In genomic region chr12:28190321-28191017, GRCh38 we compare ENCODE assay signal across 1 cellular context.
TF ChIP-seq lines count a peak whose summit lies in the region.

A gene with protein sequence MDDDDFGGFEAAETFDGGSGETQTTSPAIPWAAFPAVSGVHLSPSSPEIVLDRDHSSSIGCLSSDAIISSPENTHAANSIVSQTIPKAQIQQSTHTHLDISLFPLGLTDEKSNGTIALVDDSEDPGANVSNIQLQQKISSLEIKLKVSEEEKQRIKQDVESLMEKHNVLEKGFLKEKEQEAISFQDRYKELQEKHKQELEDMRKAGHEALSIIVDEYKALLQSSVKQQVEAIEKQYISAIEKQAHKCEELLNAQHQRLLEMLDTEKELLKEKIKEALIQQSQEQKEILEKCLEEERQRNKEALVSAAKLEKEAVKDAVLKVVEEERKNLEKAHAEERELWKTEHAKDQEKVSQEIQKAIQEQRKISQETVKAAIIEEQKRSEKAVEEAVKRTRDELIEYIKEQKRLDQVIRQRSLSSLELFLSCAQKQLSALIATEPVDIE (plus strand): TSS chr12:28190456. CDS start chr12:28257216, 66,760 bp downstream.

TF ChIP-seq in HepG2, 621 proteins besides CTCF, POLR2A, EP300 and RAD21 (continued from another document and continues in another):
- peak; percentile 86; the same call in 1 of the 2 replicates for TF ChIP-seq PRMT3 (CRISPR knock-in tag; IDR thresholded peaks at IDR 0.05; ENCODE audit: borderline replicate concordance, low read depth)
- TF ChIP-seq ZNF850 (CRISPR knock-in tag; conservative IDR thresholded peaks at IDR 0.05): no peak
- peak; percentile 70 for TF ChIP-seq ZBTB14 (CRISPR knock-in tag; IDR thresholded peaks at IDR 0.05)
- TF ChIP-seq RARG (CRISPR knock-in tag; IDR thresholded peaks at IDR 0.05; ENCODE audit: low read depth): peak; percentile 97; the same call in 1 of the 2 replicates
- TF ChIP-seq, protein P1, sequence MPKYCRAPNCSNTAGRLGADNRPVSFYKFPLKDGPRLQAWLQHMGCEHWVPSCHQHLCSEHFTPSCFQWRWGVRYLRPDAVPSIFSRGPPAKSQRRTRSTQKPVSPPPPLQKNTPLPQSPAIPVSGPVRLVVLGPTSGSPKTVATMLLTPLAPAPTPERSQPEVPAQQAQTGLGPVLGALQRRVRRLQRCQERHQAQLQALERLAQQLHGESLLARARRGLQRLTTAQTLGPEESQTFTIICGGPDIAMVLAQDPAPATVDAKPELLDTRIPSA (CRISPR knock-in tag; IDR thresholded peaks at IDR 0.05; ENCODE audit: borderline replicate concordance): 0 out of 2 replicates have a peak, but pooled peaks have one; percentile 67
- no peak for TF ChIP-seq ZNF382 (CRISPR knock-in tag; IDR thresholded peaks at IDR 0.05; ENCODE audit: borderline replicate concordance)
- TF ChIP-seq ZNF446 (CRISPR knock-in tag; IDR thresholded peaks at IDR 0.05): peak; percentile 19; the same call in 1 of the 2 replicates
- no peak for TF ChIP-seq MAF1 (CRISPR knock-in tag; IDR thresholded peaks at IDR 0.05; ENCODE audit: borderline replicate concordance)
- TF ChIP-seq ZNF761 (CRISPR knock-in tag; conservative IDR thresholded peaks at IDR 0.05): no peak; the same call in 1 of the 2 replicates
- TF ChIP-seq, protein P2, sequence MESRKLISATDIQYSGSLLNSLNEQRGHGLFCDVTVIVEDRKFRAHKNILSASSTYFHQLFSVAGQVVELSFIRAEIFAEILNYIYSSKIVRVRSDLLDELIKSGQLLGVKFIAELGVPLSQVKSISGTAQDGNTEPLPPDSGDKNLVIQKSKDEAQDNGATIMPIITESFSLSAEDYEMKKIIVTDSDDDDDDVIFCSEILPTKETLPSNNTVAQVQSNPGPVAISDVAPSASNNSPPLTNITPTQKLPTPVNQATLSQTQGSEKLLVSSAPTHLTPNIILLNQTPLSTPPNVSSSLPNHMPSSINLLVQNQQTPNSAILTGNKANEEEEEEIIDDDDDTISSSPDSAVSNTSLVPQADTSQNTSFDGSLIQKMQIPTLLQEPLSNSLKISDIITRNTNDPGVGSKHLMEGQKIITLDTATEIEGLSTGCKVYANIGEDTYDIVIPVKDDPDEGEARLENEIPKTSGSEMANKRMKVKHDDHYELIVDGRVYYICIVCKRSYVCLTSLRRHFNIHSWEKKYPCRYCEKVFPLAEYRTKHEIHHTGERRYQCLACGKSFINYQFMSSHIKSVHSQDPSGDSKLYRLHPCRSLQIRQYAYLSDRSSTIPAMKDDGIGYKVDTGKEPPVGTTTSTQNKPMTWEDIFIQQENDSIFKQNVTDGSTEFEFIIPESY (CRISPR knock-in tag; IDR thresholded peaks at IDR 0.05): no peak
- no peak; the same call in 1 of the 2 replicates for TF ChIP-seq ZNF569 (CRISPR knock-in tag; IDR thresholded peaks at IDR 0.05; ENCODE audit: borderline replicate concordance)
- no peak; the same call in 1 of the 2 replicates for TF ChIP-seq STAG1 (CRISPR knock-in tag; IDR thresholded peaks at IDR 0.05)
- TF ChIP-seq ZNF546 (CRISPR knock-in tag; conservative IDR thresholded peaks at IDR 0.05): peak; percentile 90
- TF ChIP-seq ZNF34 (CRISPR knock-in tag; IDR thresholded peaks at IDR 0.05; ENCODE audit: borderline replicate concordance): peak; percentile 62; the same call in 1 of the 2 replicates
- TF ChIP-seq, protein P3, sequence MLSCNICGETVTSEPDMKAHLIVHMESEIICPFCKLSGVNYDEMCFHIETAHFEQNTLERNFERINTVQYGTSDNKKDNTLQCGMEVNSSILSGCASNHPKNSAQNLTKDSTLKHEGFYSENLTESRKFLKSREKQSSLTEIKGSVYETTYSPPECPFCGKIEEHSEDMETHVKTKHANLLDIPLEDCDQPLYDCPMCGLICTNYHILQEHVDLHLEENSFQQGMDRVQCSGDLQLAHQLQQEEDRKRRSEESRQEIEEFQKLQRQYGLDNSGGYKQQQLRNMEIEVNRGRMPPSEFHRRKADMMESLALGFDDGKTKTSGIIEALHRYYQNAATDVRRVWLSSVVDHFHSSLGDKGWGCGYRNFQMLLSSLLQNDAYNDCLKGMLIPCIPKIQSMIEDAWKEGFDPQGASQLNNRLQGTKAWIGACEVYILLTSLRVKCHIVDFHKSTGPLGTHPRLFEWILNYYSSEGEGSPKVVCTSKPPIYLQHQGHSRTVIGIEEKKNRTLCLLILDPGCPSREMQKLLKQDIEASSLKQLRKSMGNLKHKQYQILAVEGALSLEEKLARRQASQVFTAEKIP (CRISPR knock-in tag; IDR thresholded peaks at IDR 0.05; ENCODE audit: borderline replicate concordance): no peak
- TF ChIP-seq, protein P4, sequence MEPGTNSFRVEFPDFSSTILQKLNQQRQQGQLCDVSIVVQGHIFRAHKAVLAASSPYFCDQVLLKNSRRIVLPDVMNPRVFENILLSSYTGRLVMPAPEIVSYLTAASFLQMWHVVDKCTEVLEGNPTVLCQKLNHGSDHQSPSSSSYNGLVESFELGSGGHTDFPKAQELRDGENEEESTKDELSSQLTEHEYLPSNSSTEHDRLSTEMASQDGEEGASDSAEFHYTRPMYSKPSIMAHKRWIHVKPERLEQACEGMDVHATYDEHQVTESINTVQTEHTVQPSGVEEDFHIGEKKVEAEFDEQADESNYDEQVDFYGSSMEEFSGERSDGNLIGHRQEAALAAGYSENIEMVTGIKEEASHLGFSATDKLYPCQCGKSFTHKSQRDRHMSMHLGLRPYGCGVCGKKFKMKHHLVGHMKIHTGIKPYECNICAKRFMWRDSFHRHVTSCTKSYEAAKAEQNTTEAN (CRISPR knock-in tag; conservative IDR thresholded peaks at IDR 0.05): peak; percentile 79; the same call in 1 of the 2 replicates
- TF ChIP-seq YY1 (IDR thresholded peaks at IDR 0.05; ENCODE audit: insufficient read depth, insufficient replicate concordance, low read depth, low read length): peak; percentile 31
- TF ChIP-seq ZNF543 (CRISPR knock-in tag; IDR thresholded peaks at IDR 0.05): peak; percentile 98; the same call in 1 of the 2 replicates
- TF ChIP-seq SOX5 (CRISPR knock-in tag; IDR thresholded peaks at IDR 0.05; ENCODE audit: borderline replicate concordance): 0 out of 2 replicates have a peak, but pooled peaks have one; percentile 8
- peak; percentile 72; the same call in 1 of the 2 replicates for TF ChIP-seq DNMT3B (CRISPR knock-in tag; conservative IDR thresholded peaks at IDR 0.05)
- peak; percentile 82; the same call in 1 of the 2 replicates for TF ChIP-seq MYPOP (CRISPR knock-in tag; IDR thresholded peaks at IDR 0.05)
- TF ChIP-seq, protein P5, sequence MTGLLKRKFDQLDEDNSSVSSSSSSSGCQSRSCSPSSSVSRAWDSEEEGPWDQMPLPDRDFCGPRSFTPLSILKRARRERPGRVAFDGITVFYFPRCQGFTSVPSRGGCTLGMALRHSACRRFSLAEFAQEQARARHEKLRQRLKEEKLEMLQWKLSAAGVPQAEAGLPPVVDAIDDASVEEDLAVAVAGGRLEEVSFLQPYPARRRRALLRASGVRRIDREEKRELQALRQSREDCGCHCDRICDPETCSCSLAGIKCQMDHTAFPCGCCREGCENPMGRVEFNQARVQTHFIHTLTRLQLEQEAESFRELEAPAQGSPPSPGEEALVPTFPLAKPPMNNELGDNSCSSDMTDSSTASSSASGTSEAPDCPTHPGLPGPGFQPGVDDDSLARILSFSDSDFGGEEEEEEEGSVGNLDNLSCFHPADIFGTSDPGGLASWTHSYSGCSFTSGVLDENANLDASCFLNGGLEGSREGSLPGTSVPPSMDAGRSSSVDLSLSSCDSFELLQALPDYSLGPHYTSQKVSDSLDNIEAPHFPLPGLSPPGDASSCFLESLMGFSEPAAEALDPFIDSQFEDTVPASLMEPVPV (CRISPR knock-in tag; IDR thresholded peaks at IDR 0.05): no peak
- no peak for TF ChIP-seq ZNF549 (CRISPR knock-in tag; IDR thresholded peaks at IDR 0.05)
- peak; percentile 62 for TF ChIP-seq HNRNPLL (IDR thresholded peaks at IDR 0.05; ENCODE audit: low read depth, low read length, poor library complexity, severe bottlenecking)
- 0 out of 2 replicates have a peak, but pooled peaks have one; percentile 0 for TF ChIP-seq CEBPB (IDR thresholded peaks at IDR 0.05; ENCODE audit: borderline replicate concordance, low read depth, low read length)
- TF ChIP-seq REST (IDR thresholded peaks at IDR 0.05; ENCODE audit: borderline replicate concordance in 1 of 2, low read depth in 1 of 2, low read length in 2 of 2): no peak
- TF ChIP-seq DDIT3 (CRISPR knock-in tag; IDR thresholded peaks at IDR 0.05): no peak
- peak; percentile 81 for TF ChIP-seq FOXA3 (CRISPR knock-in tag; IDR thresholded peaks at IDR 0.05)
- TF ChIP-seq ZNF3 (CRISPR knock-in tag; IDR thresholded peaks at IDR 0.05): no peak
- peak; percentile 37 for TF ChIP-seq TEAD3 (CRISPR knock-in tag; optimal IDR thresholded peaks at IDR 0.05; ENCODE audit: borderline replicate concordance)
- TF ChIP-seq SRY (CRISPR knock-in tag; IDR thresholded peaks at IDR 0.05): peak; percentile 96; the same call in 1 of the 2 replicates
- TF ChIP-seq BRF2 (CRISPR knock-in tag; IDR thresholded peaks at IDR 0.05): peak; percentile 81; the same call in 1 of the 2 replicates
- TF ChIP-seq, protein P6, sequence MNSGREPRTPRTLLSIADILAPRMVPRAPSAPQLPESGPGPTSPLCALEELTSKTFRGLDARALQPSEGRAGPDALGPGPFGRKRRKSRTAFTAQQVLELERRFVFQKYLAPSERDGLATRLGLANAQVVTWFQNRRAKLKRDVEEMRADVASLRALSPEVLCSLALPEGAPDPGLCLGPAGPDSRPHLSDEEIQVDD (CRISPR knock-in tag; IDR thresholded peaks at IDR 0.05; ENCODE audit: borderline replicate concordance): no peak
- TF ChIP-seq ZNF614 (CRISPR knock-in tag; IDR thresholded peaks at IDR 0.05; ENCODE audit: borderline replicate concordance): no peak
- no peak; the same call in 1 of the 2 replicates for TF ChIP-seq STAT5B (CRISPR knock-in tag; IDR thresholded peaks at IDR 0.05)
- TF ChIP-seq SKI (IDR thresholded peaks at IDR 0.05; ENCODE audit: partially characterized antibody): no peak
- TF ChIP-seq SRF (IDR thresholded peaks at IDR 0.05; ENCODE audit: low read depth, low read length): no peak
- TF ChIP-seq, protein P7, sequence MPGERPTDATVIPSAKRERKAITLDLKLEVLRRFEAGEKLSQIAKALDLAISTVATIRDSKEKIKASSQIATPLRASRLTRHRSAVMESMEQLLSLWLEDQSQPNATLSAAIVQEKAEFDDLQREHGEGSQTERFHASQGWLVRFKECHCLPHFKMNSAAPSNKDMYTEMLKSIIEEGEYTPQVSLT (CRISPR knock-in tag; IDR thresholded peaks at IDR 0.05; ENCODE audit: borderline replicate concordance, low read depth): no peak; the same call in 1 of the 2 replicates
- peak; percentile 45 for TF ChIP-seq IKZF4 (CRISPR knock-in tag; IDR thresholded peaks at IDR 0.05; ENCODE audit: borderline replicate concordance, low read depth, not compliant biosample characterization)
